ENCODE assay signal across 7 cellular contexts in genomic region chrX:11111947-11112346, GRCh38. TPM values are rescaled to one million over a fixed set of nuclear protein-coding genes. Genes with fewer than 3 reads are reported as not detected.
DNase-seq lines count a peak whose midpoint lies in the region; ATAC-seq and TF ChIP-seq lines count a peak whose summit lies in the region.

No MANE protein-coding gene starts in this region.

- ATAC-seq in stimulated activated naive CD8-positive, alpha-beta T cell treated with anti-CD3 and anti-CD28 coated beads, Interleukin-15, amount 100 ng/mL, for 72 hours: no peak

- no peak for DNase-seq in HL-60 (ENCODE audit: low read depth in 1 of 2, low spot score in 1 of 2)
- no peak for DNase-seq in activated T-helper 1 cell treated with anti-CD3 and anti-CD28 coated beads, Interleukin-12 subunit alpha, Interleukin-12 subunit beta, Interleukin-2, Interleukin-4 antibody, amounts not matched to agents 30 ng/mL and 10 ng/mL and 1 ng/mL, durations not matched to agents 14 hours and 24 hours and 36 hours (ENCODE audit: low spot score)
- DNase-seq in stimulated activated naive CD8-positive, alpha-beta T cell treated with anti-CD3 and anti-CD28 coated beads, Interleukin-15, amount 100 ng/mL, for 72 hours: no peak
- no peak for DNase-seq in NOMO-1 (lab: John Stamatoyannopoulos, UW; ENCODE audit: unreplicated experiment in 2 of 2)
- DNase-seq in epidermal melanocyte (ENCODE audit: insufficient read length, low spot score): no peak
- DNase-seq in stimulated activated naive CD4-positive, alpha-beta T cell treated with Interleukin-2 at 50 U/mL for 16 hours (lab: John Stamatoyannopoulos, UW): no peak

- peak overlapping the region; percentile 97 for H3K27ac Mint-ChIP-seq in activated T-helper 1 cell treated with anti-CD3 and anti-CD28 coated beads, Interleukin-12 subunit alpha, Interleukin-12 subunit beta, Interleukin-2, Interleukin-4 antibody, amounts not matched to agents 30 ng/mL and 10 ng/mL and 1 ng/mL, durations not matched to agents 14 hours and 24 hours and 36 hours
- peak overlapping the region; percentile 99 to 100 for H3K27ac Mint-ChIP-seq in stimulated activated naive CD8-positive, alpha-beta T cell treated with anti-CD3 and anti-CD28 coated beads, Interleukin-15, amount 100 ng/mL, for 72 hours

- TF ChIP-seq CTCF in HL-60 (IDR thresholded peaks at IDR 0.05; ENCODE audit: insufficient read depth, low read length): no peak

- H3K27ac ChIP-seq in HL-60 (replicated peaks): peak overlapping the region; percentile 88
- no peak overlapping the region for H3K27ac ChIP-seq in iPS-20b (ENCODE audit: low read length)

- peak overlapping the region; percentile 92 for H3K4me3 Mint-ChIP-seq in activated T-helper 1 cell treated with anti-CD3 and anti-CD28 coated beads, Interleukin-12 subunit alpha, Interleukin-12 subunit beta, Interleukin-2, Interleukin-4 antibody, amounts not matched to agents 30 ng/mL and 10 ng/mL and 1 ng/mL, durations not matched to agents 14 hours and 24 hours and 36 hours
- H3K4me3 Mint-ChIP-seq in stimulated activated naive CD8-positive, alpha-beta T cell treated with anti-CD3 and anti-CD28 coated beads, Interleukin-15, amount 100 ng/mL, for 72 hours: peak overlapping the region in 1 of 2 donors; percentile 97

- H3K27me3 Mint-ChIP-seq in activated T-helper 1 cell treated with anti-CD3 and anti-CD28 coated beads, Interleukin-12 subunit alpha, Interleukin-12 subunit beta, Interleukin-2, Interleukin-4 antibody, amounts not matched to agents 30 ng/mL and 10 ng/mL and 1 ng/mL, durations not matched to agents 14 hours and 24 hours and 36 hours (ENCODE audit: insufficient read depth): no peaks in the 10 kb centered on the region
- H3K27me3 Mint-ChIP-seq in stimulated activated naive CD8-positive, alpha-beta T cell treated with anti-CD3 and anti-CD28 coated beads, Interleukin-15, amount 100 ng/mL, for 72 hours: no peaks in the 10 kb centered on the region

- peaks cover 12% of the 10 kb centered on the region for H3K36me3 Mint-ChIP-seq in activated T-helper 1 cell treated with anti-CD3 and anti-CD28 coated beads, Interleukin-12 subunit alpha, Interleukin-12 subunit beta, Interleukin-2, Interleukin-4 antibody, amounts not matched to agents 30 ng/mL and 10 ng/mL and 1 ng/mL, durations not matched to agents 14 hours and 24 hours and 36 hours (ENCODE audit: low read depth)

- peaks cover 21% of the 10 kb centered on the region for H3K4me1 Mint-ChIP-seq in activated T-helper 1 cell treated with anti-CD3 and anti-CD28 coated beads, Interleukin-12 subunit alpha, Interleukin-12 subunit beta, Interleukin-2, Interleukin-4 antibody, amounts not matched to agents 30 ng/mL and 10 ng/mL and 1 ng/mL, durations not matched to agents 14 hours and 24 hours and 36 hours (ENCODE audit: low read depth)
- H3K4me1 Mint-ChIP-seq in stimulated activated naive CD8-positive, alpha-beta T cell treated with anti-CD3 and anti-CD28 coated beads, Interleukin-15, amount 100 ng/mL, for 72 hours: peaks cover 17% of the 10 kb centered on the region

- H3K4me1 ChIP-seq in iPS-20b (ENCODE audit: insufficient read depth, low read length): no peaks in the 10 kb centered on the region

- no peaks in the 10 kb centered on the region for H3K9me3 ChIP-seq in iPS-20b (ENCODE audit: insufficient read depth, low read depth, low read length)

- H3K9me3 Mint-ChIP-seq in activated T-helper 1 cell treated with anti-CD3 and anti-CD28 coated beads, Interleukin-12 subunit alpha, Interleukin-12 subunit beta, Interleukin-2, Interleukin-4 antibody, amounts not matched to agents 30 ng/mL and 10 ng/mL and 1 ng/mL, durations not matched to agents 14 hours and 24 hours and 36 hours: no peaks in the 10 kb centered on the region
- H3K9me3 Mint-ChIP-seq in stimulated activated naive CD8-positive, alpha-beta T cell treated with anti-CD3 and anti-CD28 coated beads, Interleukin-15, amount 100 ng/mL, for 72 hours: no peaks in the 10 kb centered on the region

- peaks cover 45% of the 10 kb centered on the region for H3K36me3 ChIP-seq in iPS-20b (ENCODE audit: insufficient read depth, low read depth, low read length)

- peak overlapping the region; percentile 86; the same call in 1 of the 2 replicates for H3K9ac ChIP-seq in iPS-20b (ENCODE audit: low read depth, low read length)

- intact Hi-C loops in activated T-helper 1 cell treated with anti-CD3 and anti-CD28 coated beads, Interleukin-12 subunit alpha, Interleukin-12 subunit beta, Interleukin-2, Interleukin-4 antibody, amounts not matched to agents 30 ng/mL and 10 ng/mL and 1 ng/mL, durations not matched to agents 14 hours and 24 hours and 36 hours (cut with micrococcal nuclease): loop anchor here (2.0 to 5.0 kb wide), 2 partner anchors 647 to 1170 kb away; partner anchors contain the start of gene MSL3

- H3K27me3 ChIP-seq in HL-60 (ENCODE audit: insufficient read depth, poor library complexity, severe bottlenecking) (no peaks in the 10 kb centered on the region), iPS-20b (ENCODE audit: insufficient read depth, low read length) (no peaks in the 10 kb centered on the region)

- H3K4me3 ChIP-seq in HL-60 (replicated peaks; ENCODE audit: insufficient read depth, low read length): peak overlapping the region; percentile 68
- peak overlapping the region; percentile 85 for H3K4me3 ChIP-seq in iPS-20b (ENCODE audit: low read length)

RNA-seq across cellular contexts. Expression of gene HCCS, which starts 0.8 kb away (rescaled TPM):
- total RNA-seq in activated T-helper 1 cell treated with anti-CD3 and anti-CD28 coated beads, Interleukin-12 subunit alpha, Interleukin-12 subunit beta, Interleukin-2, Interleukin-4 antibody, amounts not matched to agents 30 ng/mL and 10 ng/mL and 1 ng/mL, durations not matched to agents 14 hours and 24 hours and 36 hours: 30.6 and 31.2 TPM in 2 replicates
